ENCODE assay signal across 15 cellular contexts in genomic region chr3:141235661-141236171, GRCh38. TPM values are rescaled to one million over a fixed set of nuclear protein-coding genes. Genes with fewer than 3 reads are reported as not detected.
DNase-seq lines count a peak whose midpoint lies in the region; ATAC-seq and TF ChIP-seq lines count a peak whose summit lies in the region.
"Had no signal": no experiment of that assay in that cellular context is flagged by ENCODE, and none has a peak within 500 bp of the region (broad histone marks: within the 10 kb centered on the region; RNA-seq: fewer than 3 reads in every experiment).

No MANE protein-coding gene starts in this region.

- peaks cover 15% of the 10 kb centered on the region for H3K36me3 Mint-ChIP-seq in nephron (ENCODE audit: low read depth)

- intact Hi-C loops in esophagus squamous epithelium (cut with DNase I) = no loop called here

- H3K9me3 ChIP-seq in esophagus squamous epithelium = no peaks in the 10 kb centered on the region
- H3K9me3 ChIP-seq: right atrium auricular region had no signal

- 77 to 84% methylated on average over 5 to 9 of the region's 10 CpGs for WGBS in esophagus squamous epithelium, 2 donors

- no peak for TF ChIP-seq POLR2A in esophagus squamous epithelium (IDR thresholded peaks at IDR 0.05)

- no peaks in the 10 kb centered on the region for H3K9me3 Mint-ChIP-seq in nephron
- H3K9me3 Mint-ChIP-seq: neural crest cell had no signal

- H3K27me3 ChIP-seq in esophagus squamous epithelium = no peaks in the 10 kb centered on the region
- H3K27me3 ChIP-seq: right atrium auricular region had no signal

- no peak overlapping the region for H3K4me3 ChIP-seq in esophagus squamous epithelium
- H3K4me3 ChIP-seq: right atrium auricular region had no signal

- H3K27ac Mint-ChIP-seq in nephron = peak overlapping the region; percentile 56 to 74 (median 62)
- H3K27ac Mint-ChIP-seq: B cell had no signal

- H3K36me3 ChIP-seq in esophagus squamous epithelium = no peaks in the 10 kb centered on the region
- H3K36me3 ChIP-seq: right atrium auricular region had no signal

- ATAC-seq in HG03520 (IDR thresholded peaks at IDR 0.05; ENCODE audit: unreplicated experiment) = no peak

- H3K4me1 Mint-ChIP-seq in nephron = peaks cover 53% of the 10 kb centered on the region

- peak overlapping the region in 1 of 3 experiments; percentile 23 for H3K4me3 Mint-ChIP-seq in nephron
- H3K4me3 Mint-ChIP-seq: B cell, neural crest cell had no signal

- peaks cover 0 to 28% (median 0%) of the 10 kb centered on the region in 3 donors for H3K4me1 ChIP-seq in esophagus squamous epithelium

- peak in 1 of 3 experiments; percentile 16 for TF ChIP-seq CTCF in nephron (IDR thresholded peaks at IDR 0.05; ENCODE audit: unreplicated experiment in 3 of 3)
- TF ChIP-seq CTCF in esophagus squamous epithelium (IDR thresholded peaks at IDR 0.05) = no peak

- peaks cover 3% of the 10 kb centered on the region for H3K27me3 Mint-ChIP-seq in nephron (ENCODE audit: low read depth)
- H3K27me3 Mint-ChIP-seq: B cell had no signal

- no peak overlapping the region for H3K27ac ChIP-seq in esophagus squamous epithelium
- H3K27ac ChIP-seq: right atrium auricular region had no signal

- DNase-seq in Daoy (ENCODE audit: low read depth) (peak; percentile 20), HuH-7.5 (ENCODE audit: low spot score) (peak; percentile 27), ecto neural progenitor cell (ENCODE audit: low spot score) (peak; percentile 41), NCI-H748 (lab: John Stamatoyannopoulos, UW; ENCODE audit: unreplicated experiment) (no peak), esophagus squamous epithelium (lab: John Stamatoyannopoulos, UW) (no peak)
- DNase-seq: activated CD4-positive, CD25-positive, alpha-beta regulatory T cell treated with anti-CD3 and anti-CD28 coated beads, Interleukin-2, amount 50 U/mL, for 72 hours; activated T-cell treated with anti-CD3 and anti-CD28 coated beads for 4 hours; cerebellar nuclear complex; stimulated activated CD4-positive, alpha-beta T cell treated with anti-CD3 and anti-CD28 coated beads, Interleukin-1b, Interleukin-23, amount 100 ng/mL, for 48 hours; T-helper 1 cell had no signal

RNA-seq across cellular contexts. Expression of gene PXYLP1, which starts 4.1 kb away (rescaled TPM):
- 8.6 TPM in 2 replicates for total RNA-seq in Daoy (2014; rRNA removed; shearing (Covaris generic))
- 1 to 10 TPM; 2.9 to 7.8 (median 4.1) TPM for total RNA-seq in esophagus squamous epithelium

Comparison
In these comparisons a context has a peak if more than half of its experiments do, and no peak if none do; other contexts are left out.
1. DNase-seq: peak in Daoy (single experiment), HuH-7.5 (single experiment) and ecto neural progenitor cell (single experiment); none in NCI-H748 (single experiment) and esophagus squamous epithelium (single experiment).